In genomic region chr10:79184141-79184625, GRCh38 we compare ENCODE assay signal across 8 cellular contexts.
DNase-seq lines count a peak whose midpoint lies in the region; ATAC-seq and TF ChIP-seq lines count a peak whose summit lies in the region.

No MANE protein-coding gene starts in this region.

- DNase-seq in COLO668 (lab: John Stamatoyannopoulos, UW; ENCODE audit: unreplicated experiment) (peak; percentile 19), NCI-H69 (lab: John Stamatoyannopoulos, UW) (peak; percentile 76), epithelial cell of prostate (ENCODE audit: low read depth, low spot score) (peak; percentile 18), nephron progenitor cell (no peak), NCI-H345 (lab: John Stamatoyannopoulos, UW) (no peak), cortex of kidney (lab: John Stamatoyannopoulos, UW) (no peak), mesenteric fat pad (ENCODE audit: low spot score) (no peak)

- ATAC-seq in HG03097 (IDR thresholded peaks at IDR 0.05; ENCODE audit: low FRiP score, unreplicated experiment): no peak

- peak overlapping the region; percentile 94 for H3K27ac Mint-ChIP-seq in nephron progenitor cell

- no peaks in the 10 kb centered on the region for H3K36me3 Mint-ChIP-seq in nephron progenitor cell (ENCODE audit: low read depth)

- no peaks in the 10 kb centered on the region for H3K9me3 Mint-ChIP-seq in nephron progenitor cell

- peak overlapping the region; percentile 4 for H3K27ac ChIP-seq in epithelial cell of prostate

- no peaks in the 10 kb centered on the region for H3K27me3 Mint-ChIP-seq in nephron progenitor cell (ENCODE audit: low read depth, poor library complexity)

- H3K4me1 Mint-ChIP-seq in nephron progenitor cell: peaks cover 96% of the 10 kb centered on the region

- TF ChIP-seq CTCF in nephron progenitor cell (IDR thresholded peaks at IDR 0.05): no peak

- H3K4me3 Mint-ChIP-seq in nephron progenitor cell: peak overlapping the region; percentile 68

Comparison
In these comparisons a context has a peak if more than half of its experiments do, and no peak if none do; other contexts are left out.
1. DNase-seq: peak in COLO668 (single experiment), NCI-H69 (single experiment) and epithelial cell of prostate (single experiment); none in nephron progenitor cell (single experiment), NCI-H345 (single experiment), cortex of kidney (single experiment) and mesenteric fat pad (single experiment).